In the genomic region with DNA sequence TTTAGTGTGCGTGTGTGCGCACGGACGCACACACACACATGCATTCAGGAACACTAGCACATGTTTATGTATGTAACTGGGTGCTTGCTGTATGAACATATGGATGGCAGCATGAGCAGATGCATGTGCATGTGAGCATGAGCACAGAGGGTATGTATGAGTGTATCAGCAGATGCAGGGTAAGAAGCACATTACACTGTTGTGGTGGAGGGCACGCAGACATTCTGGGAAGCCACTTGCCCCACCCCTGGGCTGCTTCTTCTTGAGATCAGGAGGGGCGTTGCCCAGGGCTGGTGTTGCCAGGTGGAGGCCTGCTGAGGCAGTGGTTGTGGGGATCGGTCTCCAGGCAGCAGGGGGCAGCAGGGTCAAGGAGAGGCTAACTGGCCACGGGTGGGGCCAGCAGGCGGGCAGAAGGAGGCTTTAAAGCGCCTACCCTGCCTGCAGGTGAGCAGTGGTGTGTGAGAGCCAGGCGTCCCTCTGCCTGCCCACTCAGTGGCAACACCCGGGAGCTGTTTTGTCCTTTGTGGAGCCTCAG, we compare ENCODE assay signal across 9 cellular contexts. TPM values are rescaled to one million over a fixed set of nuclear protein-coding genes. Genes with fewer than 3 reads are reported as not detected.
DNase-seq lines count a peak whose midpoint lies in the region; ATAC-seq and TF ChIP-seq lines count a peak whose summit lies in the region.
"Had no signal": no experiment of that assay in that cellular context is flagged by ENCODE, and none has a peak within 500 bp of the region (broad histone marks: within the 10 kb centered on the region; RNA-seq: fewer than 3 reads in every experiment).

No MANE protein-coding gene starts in this region.

- DNase-seq in DMS 273 treated with DMSO at 0.1 percent for 48 hours (lab: John Stamatoyannopoulos, UW) (peak; percentile 53), KBM-7 (peak; percentile 19), left lung (peak; percentile 74 to 86), HuH-7 (ENCODE audit: low spot score) (no peak), type B pancreatic cell (ENCODE audit: extremely low spot score, unreplicated experiment) (no peak)
- no peak for DNase-seq in effector memory CD4-positive, alpha-beta T cell

- H3K9me3 ChIP-seq in left lung: no peaks in the 10 kb centered on the region
- no peaks in the 10 kb centered on the region for H3K9me3 ChIP-seq in effector memory CD4-positive, alpha-beta T cell (ENCODE audit: control insufficient read depth, low read length)

- TF ChIP-seq CTCF in left lung (IDR thresholded peaks at IDR 0.05) (no peak), type B pancreatic cell (conservative IDR thresholded peaks at IDR 0.05) (no peak)

- no peak overlapping the region for H3K4me3 ChIP-seq in left lung
- H3K4me3 ChIP-seq in effector memory CD4-positive, alpha-beta T cell (ENCODE audit: insufficient read depth, low read depth, low read length, poor library complexity, severe bottlenecking): no peak overlapping the region

- H3K36me3 Mint-ChIP-seq in type B pancreatic cell: no peaks in the 10 kb centered on the region
- H3K36me3 Mint-ChIP-seq: activated naive CD8-positive, alpha-beta T cell treated with anti-CD3 and anti-CD28 coated beads, Interleukin-2, amount 10 ng/mL, durations not matched to agents 7 days and 5 days had no signal

- peaks cover 18% of the 10 kb centered on the region for H3K4me1 Mint-ChIP-seq in type B pancreatic cell (ENCODE audit: unreplicated experiment)

- in situ Hi-C loops in KBM-7 (cut with MboI; ENCODE audit: low pct_unique_long_range_greater_than_20kb, low sequenced_read_pairs): loop anchor here (10.0 kb wide), 1 partner anchor 145 kb away; no protein-coding TSS in a partner anchor

- H3K9me3 Mint-ChIP-seq in type B pancreatic cell: no peaks in the 10 kb centered on the region
- H3K9me3 Mint-ChIP-seq: activated naive CD8-positive, alpha-beta T cell treated with anti-CD3 and anti-CD28 coated beads, Interleukin-2, amount 10 ng/mL, durations not matched to agents 7 days and 5 days had no signal

- no peak overlapping the region for H3K27ac Mint-ChIP-seq in type B pancreatic cell
- H3K27ac Mint-ChIP-seq: activated naive CD8-positive, alpha-beta T cell treated with anti-CD3 and anti-CD28 coated beads, Interleukin-2, amount 10 ng/mL, durations not matched to agents 7 days and 5 days had no signal

- intact Hi-C loops in left lung (cut with DNase I): no loop called here

- no peak overlapping the region for H3K4me3 Mint-ChIP-seq in type B pancreatic cell
- H3K4me3 Mint-ChIP-seq: activated naive CD8-positive, alpha-beta T cell treated with anti-CD3 and anti-CD28 coated beads, Interleukin-2, amount 10 ng/mL, durations not matched to agents 7 days and 5 days had no signal

- no peaks in the 10 kb centered on the region for H3K27me3 Mint-ChIP-seq in type B pancreatic cell
- H3K27me3 Mint-ChIP-seq: activated naive CD8-positive, alpha-beta T cell treated with anti-CD3 and anti-CD28 coated beads, Interleukin-2, amount 10 ng/mL, durations not matched to agents 7 days and 5 days had no signal

- ATAC-seq in SK-N-SH treated with all-trans-retinoic acid at 6 μM for 48 hours: peak; percentile 5
- peak; percentile 82 for ATAC-seq in left lung
- no peak for ATAC-seq in GM19463 (IDR thresholded peaks at IDR 0.05; ENCODE audit: unreplicated experiment)

- H3K27me3 ChIP-seq in left lung: no peaks in the 10 kb centered on the region
- H3K27me3 ChIP-seq in effector memory CD4-positive, alpha-beta T cell (replicated peaks; ENCODE audit: control insufficient read depth, insufficient read depth, low read length, poor library complexity, severe bottlenecking): no peaks in the 10 kb centered on the region

- peaks cover 16 to 23% of the 10 kb centered on the region in 2 donors for H3K4me1 ChIP-seq in left lung
- no peaks in the 10 kb centered on the region for H3K4me1 ChIP-seq in effector memory CD4-positive, alpha-beta T cell (ENCODE audit: control insufficient read depth, insufficient read depth, low read length, poor library complexity, severe bottlenecking)

- no peaks in the 10 kb centered on the region for H3K36me3 ChIP-seq in left lung
- H3K36me3 ChIP-seq in effector memory CD4-positive, alpha-beta T cell (ENCODE audit: control insufficient read depth, insufficient read depth, low read length): no peaks in the 10 kb centered on the region

- H3K27ac ChIP-seq in left lung: no peak overlapping the region
- H3K27ac ChIP-seq in effector memory CD4-positive, alpha-beta T cell (ENCODE audit: insufficient read depth, low read length, poor library complexity, severe bottlenecking): no peak overlapping the region

TF ChIP-seq in SK-N-SH treated with all-trans-retinoic acid at 6 μM for 48 hours, 23 proteins besides CTCF, POLR2A, EP300 and RAD21:
- TF ChIP-seq ZFP3 (CRISPR knock-in tag; IDR thresholded peaks at IDR 0.05) (no peak), GLIS3 (CRISPR knock-in tag; IDR thresholded peaks at IDR 0.05) (no peak), TCF4 (CRISPR knock-in tag; IDR thresholded peaks at IDR 0.05; ENCODE audit: borderline replicate concordance) (no peak), ZC3H10 (CRISPR knock-in tag; IDR thresholded peaks at IDR 0.05) (no peak), ESRRG (CRISPR knock-in tag; IDR thresholded peaks at IDR 0.05) (no peak), ZNF70 (CRISPR knock-in tag; IDR thresholded peaks at IDR 0.05) (no peak), OSR1 (CRISPR knock-in tag; IDR thresholded peaks at IDR 0.05) (no peak), ZNF8 (CRISPR knock-in tag; IDR thresholded peaks at IDR 0.05) (no peak), ARNTL (CRISPR knock-in tag; IDR thresholded peaks at IDR 0.05; ENCODE audit: borderline replicate concordance, low read depth) (no peak), ISL1 (CRISPR knock-in tag; IDR thresholded peaks at IDR 0.05) (no peak)
- TF ChIP-seq, protein P1, sequence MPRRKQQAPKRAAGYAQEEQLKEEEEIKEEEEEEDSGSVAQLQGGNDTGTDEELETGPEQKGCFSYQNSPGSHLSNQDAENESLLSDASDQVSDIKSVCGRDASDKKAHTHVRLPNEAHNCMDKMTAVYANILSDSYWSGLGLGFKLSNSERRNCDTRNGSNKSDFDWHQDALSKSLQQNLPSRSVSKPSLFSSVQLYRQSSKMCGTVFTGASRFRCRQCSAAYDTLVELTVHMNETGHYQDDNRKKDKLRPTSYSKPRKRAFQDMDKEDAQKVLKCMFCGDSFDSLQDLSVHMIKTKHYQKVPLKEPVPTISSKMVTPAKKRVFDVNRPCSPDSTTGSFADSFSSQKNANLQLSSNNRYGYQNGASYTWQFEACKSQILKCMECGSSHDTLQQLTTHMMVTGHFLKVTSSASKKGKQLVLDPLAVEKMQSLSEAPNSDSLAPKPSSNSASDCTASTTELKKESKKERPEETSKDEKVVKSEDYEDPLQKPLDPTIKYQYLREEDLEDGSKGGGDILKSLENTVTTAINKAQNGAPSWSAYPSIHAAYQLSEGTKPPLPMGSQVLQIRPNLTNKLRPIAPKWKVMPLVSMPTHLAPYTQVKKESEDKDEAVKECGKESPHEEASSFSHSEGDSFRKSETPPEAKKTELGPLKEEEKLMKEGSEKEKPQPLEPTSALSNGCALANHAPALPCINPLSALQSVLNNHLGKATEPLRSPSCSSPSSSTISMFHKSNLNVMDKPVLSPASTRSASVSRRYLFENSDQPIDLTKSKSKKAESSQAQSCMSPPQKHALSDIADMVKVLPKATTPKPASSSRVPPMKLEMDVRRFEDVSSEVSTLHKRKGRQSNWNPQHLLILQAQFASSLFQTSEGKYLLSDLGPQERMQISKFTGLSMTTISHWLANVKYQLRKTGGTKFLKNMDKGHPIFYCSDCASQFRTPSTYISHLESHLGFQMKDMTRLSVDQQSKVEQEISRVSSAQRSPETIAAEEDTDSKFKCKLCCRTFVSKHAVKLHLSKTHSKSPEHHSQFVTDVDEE (CRISPR knock-in tag; IDR thresholded peaks at IDR 0.05): no peak

RNA-seq across cellular contexts. Expression of a gene that starts 3.9 kb away (rescaled TPM):
- not detected for total RNA-seq in left lung
- not detected in 2 replicates for total RNA-seq in type B pancreatic cell (ENCODE audit: low replicate concordance)
- total RNA-seq: activated naive CD8-positive, alpha-beta T cell treated with anti-CD3 and anti-CD28 coated beads, Interleukin-2, amount 10 ng/mL, durations not matched to agents 7 days and 5 days had no signal

RNA-seq across cellular contexts. Expression of a gene that starts 5.3 kb away (rescaled TPM):
- 10 to 100 TPM; 32.3 to 50.6 TPM for total RNA-seq in left lung
- total RNA-seq in type B pancreatic cell (ENCODE audit: low replicate concordance): 22.2 and 27.6 TPM in 2 replicates
- total RNA-seq: activated naive CD8-positive, alpha-beta T cell treated with anti-CD3 and anti-CD28 coated beads, Interleukin-2, amount 10 ng/mL, durations not matched to agents 7 days and 5 days had no signal

RNA-seq across cellular contexts. Expression of a gene that starts 18.1 kb away (rescaled TPM):
- total RNA-seq in left lung: 10 to 100 TPM; 52.9 to 64.5 TPM
- total RNA-seq in type B pancreatic cell (ENCODE audit: low replicate concordance): 50.7 and 74.0 TPM in 2 replicates

RNA-seq across cellular contexts. Expression of a gene that starts 23.0 kb away (rescaled TPM):
- total RNA-seq in left lung: 1 to 10 TPM; 1.4 TPM
- 0.48 and 2.8 TPM in 2 replicates for total RNA-seq in type B pancreatic cell (ENCODE audit: low replicate concordance)

RNA-seq across cellular contexts. Expression of a gene that starts 47.7 kb away (rescaled TPM):
- 10 to 100 TPM; 20.9 to 46.5 TPM for total RNA-seq in left lung
- 14.0 and 47.5 TPM in 2 replicates for total RNA-seq in type B pancreatic cell (ENCODE audit: low replicate concordance)

Comparison
In these comparisons a context has a peak if more than half of its experiments do, and no peak if none do; other contexts are left out.
1. DNase-seq: peak in DMS 273 treated with DMSO at 0.1 percent for 48 hours (single experiment), KBM-7 (single experiment) and left lung (2 of 2); none in HuH-7 (single experiment), effector memory CD4-positive, alpha-beta T cell (0 of 3) and type B pancreatic cell (single experiment).